Comparison of ENCODE assay signal across 1 cellular context in the genomic region with DNA sequence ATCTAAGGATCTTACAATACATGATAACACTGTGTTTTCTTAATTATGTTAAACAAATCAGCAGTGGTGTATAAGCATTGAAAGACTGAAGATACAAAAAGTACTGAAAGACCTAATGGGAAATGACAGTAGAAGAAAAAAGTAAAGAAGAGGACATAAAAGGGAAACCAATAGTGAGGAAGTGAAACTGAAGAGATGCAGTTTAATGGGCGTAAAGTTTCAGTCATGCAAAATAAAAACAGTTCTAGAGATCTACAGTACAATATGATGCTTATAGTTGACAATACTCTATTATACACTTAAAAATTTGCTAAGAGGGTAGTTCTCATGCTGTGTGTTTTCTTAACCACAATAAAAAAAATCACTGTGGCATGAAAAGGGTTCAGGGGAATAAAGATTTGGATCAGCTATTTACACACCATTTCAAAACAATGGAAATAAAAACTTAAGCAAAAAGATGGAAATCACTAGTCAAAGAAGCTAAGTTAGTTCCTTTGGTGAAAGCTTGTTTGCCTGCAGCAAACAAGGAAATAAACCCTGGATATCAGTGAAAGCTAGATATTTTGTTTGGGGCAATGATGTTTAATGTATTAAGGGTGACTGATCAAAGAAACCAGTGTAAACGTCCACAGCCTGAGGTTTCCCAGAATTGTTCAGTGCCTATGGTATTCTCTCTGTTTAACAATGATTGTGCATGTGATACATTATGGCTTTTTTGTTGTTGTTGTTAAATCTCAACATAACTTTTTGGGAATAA.
TF ChIP-seq lines count a peak whose summit lies in the region.

No MANE protein-coding gene starts in this region.

TF ChIP-seq in GM23338, 12 proteins besides CTCF, POLR2A, EP300 and RAD21 (continued from another document):
- TF ChIP-seq, protein P1, sequence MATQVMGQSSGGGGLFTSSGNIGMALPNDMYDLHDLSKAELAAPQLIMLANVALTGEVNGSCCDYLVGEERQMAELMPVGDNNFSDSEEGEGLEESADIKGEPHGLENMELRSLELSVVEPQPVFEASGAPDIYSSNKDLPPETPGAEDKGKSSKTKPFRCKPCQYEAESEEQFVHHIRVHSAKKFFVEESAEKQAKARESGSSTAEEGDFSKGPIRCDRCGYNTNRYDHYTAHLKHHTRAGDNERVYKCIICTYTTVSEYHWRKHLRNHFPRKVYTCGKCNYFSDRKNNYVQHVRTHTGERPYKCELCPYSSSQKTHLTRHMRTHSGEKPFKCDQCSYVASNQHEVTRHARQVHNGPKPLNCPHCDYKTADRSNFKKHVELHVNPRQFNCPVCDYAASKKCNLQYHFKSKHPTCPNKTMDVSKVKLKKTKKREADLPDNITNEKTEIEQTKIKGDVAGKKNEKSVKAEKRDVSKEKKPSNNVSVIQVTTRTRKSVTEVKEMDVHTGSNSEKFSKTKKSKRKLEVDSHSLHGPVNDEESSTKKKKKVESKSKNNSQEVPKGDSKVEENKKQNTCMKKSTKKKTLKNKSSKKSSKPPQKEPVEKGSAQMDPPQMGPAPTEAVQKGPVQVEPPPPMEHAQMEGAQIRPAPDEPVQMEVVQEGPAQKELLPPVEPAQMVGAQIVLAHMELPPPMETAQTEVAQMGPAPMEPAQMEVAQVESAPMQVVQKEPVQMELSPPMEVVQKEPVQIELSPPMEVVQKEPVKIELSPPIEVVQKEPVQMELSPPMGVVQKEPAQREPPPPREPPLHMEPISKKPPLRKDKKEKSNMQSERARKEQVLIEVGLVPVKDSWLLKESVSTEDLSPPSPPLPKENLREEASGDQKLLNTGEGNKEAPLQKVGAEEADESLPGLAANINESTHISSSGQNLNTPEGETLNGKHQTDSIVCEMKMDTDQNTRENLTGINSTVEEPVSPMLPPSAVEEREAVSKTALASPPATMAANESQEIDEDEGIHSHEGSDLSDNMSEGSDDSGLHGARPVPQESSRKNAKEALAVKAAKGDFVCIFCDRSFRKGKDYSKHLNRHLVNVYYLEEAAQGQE (IDR thresholded peaks at IDR 0.05; ENCODE audit: unreplicated experiment) = no peak
- TF ChIP-seq, protein P2, sequence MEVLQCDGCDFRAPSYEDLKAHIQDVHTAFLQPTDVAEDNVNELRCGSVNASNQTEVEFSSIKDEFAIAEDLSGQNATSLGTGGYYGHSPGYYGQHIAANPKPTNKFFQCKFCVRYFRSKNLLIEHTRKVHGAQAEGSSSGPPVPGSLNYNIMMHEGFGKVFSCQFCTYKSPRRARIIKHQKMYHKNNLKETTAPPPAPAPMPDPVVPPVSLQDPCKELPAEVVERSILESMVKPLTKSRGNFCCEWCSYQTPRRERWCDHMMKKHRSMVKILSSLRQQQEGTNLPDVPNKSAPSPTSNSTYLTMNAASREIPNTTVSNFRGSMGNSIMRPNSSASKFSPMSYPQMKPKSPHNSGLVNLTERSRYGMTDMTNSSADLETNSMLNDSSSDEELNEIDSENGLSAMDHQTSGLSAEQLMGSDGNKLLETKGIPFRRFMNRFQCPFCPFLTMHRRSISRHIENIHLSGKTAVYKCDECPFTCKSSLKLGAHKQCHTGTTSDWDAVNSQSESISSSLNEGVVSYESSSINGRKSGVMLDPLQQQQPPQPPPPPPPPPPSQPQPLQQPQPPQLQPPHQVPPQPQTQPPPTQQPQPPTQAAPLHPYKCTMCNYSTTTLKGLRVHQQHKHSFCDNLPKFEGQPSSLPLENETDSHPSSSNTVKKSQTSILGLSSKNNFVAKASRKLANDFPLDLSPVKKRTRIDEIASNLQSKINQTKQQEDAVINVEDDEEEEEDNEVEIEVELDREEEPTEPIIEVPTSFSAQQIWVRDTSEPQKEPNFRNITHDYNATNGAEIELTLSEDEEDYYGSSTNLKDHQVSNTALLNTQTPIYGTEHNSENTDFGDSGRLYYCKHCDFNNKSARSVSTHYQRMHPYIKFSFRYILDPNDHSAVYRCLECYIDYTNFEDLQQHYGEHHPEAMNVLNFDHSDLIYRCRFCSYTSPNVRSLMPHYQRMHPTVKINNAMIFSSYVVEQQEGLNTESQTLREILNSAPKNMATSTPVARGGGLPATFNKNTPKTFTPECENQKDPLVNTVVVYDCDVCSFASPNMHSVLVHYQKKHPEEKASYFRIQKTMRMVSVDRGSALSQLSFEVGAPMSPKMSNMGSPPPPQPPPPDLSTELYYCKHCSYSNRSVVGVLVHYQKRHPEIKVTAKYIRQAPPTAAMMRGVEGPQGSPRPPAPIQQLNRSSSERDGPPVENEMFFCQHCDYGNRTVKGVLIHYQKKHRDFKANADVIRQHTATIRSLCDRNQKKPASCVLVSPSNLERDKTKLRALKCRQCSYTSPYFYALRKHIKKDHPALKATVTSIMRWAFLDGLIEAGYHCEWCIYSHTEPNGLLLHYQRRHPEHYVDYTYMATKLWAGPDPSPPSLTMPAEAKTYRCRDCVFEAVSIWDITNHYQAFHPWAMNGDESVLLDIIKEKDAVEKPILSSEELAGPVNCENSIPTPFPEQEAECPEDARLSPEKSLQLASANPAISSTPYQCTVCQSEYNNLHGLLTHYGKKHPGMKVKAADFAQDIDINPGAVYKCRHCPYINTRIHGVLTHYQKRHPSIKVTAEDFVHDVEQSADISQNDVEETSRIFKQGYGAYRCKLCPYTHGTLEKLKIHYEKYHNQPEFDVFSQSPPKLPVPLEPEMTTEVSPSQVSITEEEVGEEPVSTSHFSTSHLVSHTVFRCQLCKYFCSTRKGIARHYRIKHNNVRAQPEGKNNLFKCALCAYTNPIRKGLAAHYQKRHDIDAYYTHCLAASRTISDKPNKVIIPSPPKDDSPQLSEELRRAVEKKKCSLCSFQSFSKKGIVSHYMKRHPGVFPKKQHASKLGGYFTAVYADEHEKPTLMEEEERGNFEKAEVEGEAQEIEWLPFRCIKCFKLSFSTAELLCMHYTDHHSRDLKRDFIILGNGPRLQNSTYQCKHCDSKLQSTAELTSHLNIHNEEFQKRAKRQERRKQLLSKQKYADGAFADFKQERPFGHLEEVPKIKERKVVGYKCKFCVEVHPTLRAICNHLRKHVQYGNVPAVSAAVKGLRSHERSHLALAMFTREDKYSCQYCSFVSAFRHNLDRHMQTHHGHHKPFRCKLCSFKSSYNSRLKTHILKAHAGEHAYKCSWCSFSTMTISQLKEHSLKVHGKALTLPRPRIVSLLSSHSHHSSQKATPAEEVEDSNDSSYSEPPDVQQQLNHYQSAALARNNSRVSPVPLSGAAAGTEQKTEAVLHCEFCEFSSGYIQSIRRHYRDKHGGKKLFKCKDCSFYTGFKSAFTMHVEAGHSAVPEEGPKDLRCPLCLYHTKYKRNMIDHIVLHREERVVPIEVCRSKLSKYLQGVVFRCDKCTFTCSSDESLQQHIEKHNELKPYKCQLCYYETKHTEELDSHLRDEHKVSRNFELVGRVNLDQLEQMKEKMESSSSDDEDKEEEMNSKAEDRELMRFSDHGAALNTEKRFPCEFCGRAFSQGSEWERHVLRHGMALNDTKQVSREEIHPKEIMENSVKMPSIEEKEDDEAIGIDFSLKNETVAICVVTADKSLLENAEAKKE (CRISPR knock-in tag; IDR thresholded peaks at IDR 0.05) = no peak
- TF ChIP-seq JUNB (IDR thresholded peaks at IDR 0.05; ENCODE audit: unreplicated experiment) (no peak), STAT1 (IDR thresholded peaks at IDR 0.05; ENCODE audit: unreplicated experiment) (no peak), EZH2phosphoT487 (IDR thresholded peaks at IDR 0.05; ENCODE audit: unreplicated experiment) (no peak)
